Comparison of ENCODE assay signal across 1 cellular context in the genomic region with DNA sequence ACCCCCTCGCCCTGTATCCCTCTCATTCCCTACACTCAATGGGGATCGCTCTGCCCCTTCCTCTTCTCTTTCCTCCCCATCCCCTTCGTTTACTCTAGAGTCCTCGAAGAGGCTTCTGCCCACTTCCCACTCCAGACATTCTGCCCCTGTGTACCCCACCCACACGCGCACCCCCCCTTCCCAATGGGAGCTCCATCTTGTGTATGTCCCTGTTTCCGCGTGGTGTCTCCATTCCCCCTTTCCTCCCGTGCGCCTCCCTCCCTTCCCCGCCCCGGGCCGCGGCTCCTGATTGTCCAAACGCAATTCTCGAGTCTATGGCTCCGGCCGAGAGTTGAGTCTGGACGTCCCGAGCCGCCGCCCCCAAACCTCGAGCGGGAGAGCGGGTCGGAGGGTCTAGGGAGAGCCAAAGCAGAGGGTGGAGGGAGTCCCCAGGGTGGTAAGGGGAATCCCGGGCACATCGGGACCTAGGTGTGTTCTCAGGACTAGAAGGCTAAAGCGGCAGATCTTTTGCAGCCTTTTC.
A peak's percentile ranks its signal among the peaks of the same experiment; 100 is the strongest.
TF ChIP-seq lines count a peak whose summit lies in the region.

No MANE protein-coding gene starts in this region.

TF ChIP-seq in K562, 482 proteins besides CTCF, POLR2A, EP300 and RAD21 (continued from another document and continues in another):
- TF ChIP-seq, protein P1, sequence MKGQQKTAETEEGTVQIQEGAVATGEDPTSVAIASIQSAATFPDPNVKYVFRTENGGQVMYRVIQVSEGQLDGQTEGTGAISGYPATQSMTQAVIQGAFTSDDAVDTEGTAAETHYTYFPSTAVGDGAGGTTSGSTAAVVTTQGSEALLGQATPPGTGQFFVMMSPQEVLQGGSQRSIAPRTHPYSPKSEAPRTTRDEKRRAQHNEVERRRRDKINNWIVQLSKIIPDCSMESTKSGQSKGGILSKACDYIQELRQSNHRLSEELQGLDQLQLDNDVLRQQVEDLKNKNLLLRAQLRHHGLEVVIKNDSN (CRISPR knock-in tag; IDR thresholded peaks at IDR 0.05): no peak
- TF ChIP-seq MCM3 (IDR thresholded peaks at IDR 0.05) (no peak), CEBPG (CRISPR knock-in tag; IDR thresholded peaks at IDR 0.05) (no peak), CEBPG (tag; conservative IDR thresholded peaks at IDR 0.05 in 1 of 2, IDR thresholded peaks at IDR 0.05 in 1 of 2) (no peak), ZNF511 (CRISPR knock-in tag; IDR thresholded peaks at IDR 0.05) (no peak), ZMIZ1 (IDR thresholded peaks at IDR 0.05; ENCODE audit: low read depth in 2 of 2, low read length in 2 of 2) (no peak), POLR2AphosphoS2 (IDR thresholded peaks at IDR 0.05; ENCODE audit: low read length) (peak; percentile 0; the same call in 1 of the 2 replicates), NR4A1 (CRISPR knock-in tag; IDR thresholded peaks at IDR 0.05) (no peak), NR4A1 (tag; IDR thresholded peaks at IDR 0.05) (no peak), FOXP1 (CRISPR knock-in tag; IDR thresholded peaks at IDR 0.05) (peak; percentile 54; the same call in 1 of the 2 replicates), SIN3A (IDR thresholded peaks at IDR 0.05; ENCODE audit: borderline replicate concordance in 2 of 2, control insufficient read depth in 1 of 2, low read depth in 2 of 2, low read length in 2 of 2) (no peak), ZBTB49 (CRISPR knock-in tag; IDR thresholded peaks at IDR 0.05; ENCODE audit: borderline replicate concordance) (no peak; the same call in 1 of the 2 replicates), CHD1 (IDR thresholded peaks at IDR 0.05; ENCODE audit: low read length) (peak; percentile 92), ZNF347 (CRISPR knock-in tag; IDR thresholded peaks at IDR 0.05; ENCODE audit: low read depth) (no peak), TBL1XR1 (IDR thresholded peaks at IDR 0.05; ENCODE audit: low read length in 2 of 2) (no peak), CLOCK (CRISPR knock-in tag; IDR thresholded peaks at IDR 0.05; ENCODE audit: borderline replicate concordance) (no peak), UBTF (IDR thresholded peaks at IDR 0.05; ENCODE audit: borderline replicate concordance in 1 of 2, low read depth in 2 of 2, low read length in 2 of 2) (peak; percentile 81 to 86; a peak in 3 of 4 replicates), HMGXB4 (CRISPR knock-in tag; IDR thresholded peaks at IDR 0.05) (no peak), ZNF133 (CRISPR knock-in tag; IDR thresholded peaks at IDR 0.05) (no peak), PRMT5 (CRISPR knock-in tag; IDR thresholded peaks at IDR 0.05) (no peak), ZNF146 (CRISPR knock-in tag; IDR thresholded peaks at IDR 0.05; ENCODE audit: unreplicated experiment) (no peak), NEUROD1 (IDR thresholded peaks at IDR 0.05; ENCODE audit: borderline replicate concordance, low read depth, low read length, partially characterized antibody) (no peak), SOX6 (IDR thresholded peaks at IDR 0.05) (no peak), CBX1 (IDR thresholded peaks at IDR 0.05; ENCODE audit: low read depth) (no peak), ZFP30 (CRISPR knock-in tag; IDR thresholded peaks at IDR 0.05; ENCODE audit: borderline replicate concordance) (no peak), PHF21A (IDR thresholded peaks at IDR 0.05; ENCODE audit: borderline replicate concordance, low read depth) (no peak)
- TF ChIP-seq, protein P2, sequence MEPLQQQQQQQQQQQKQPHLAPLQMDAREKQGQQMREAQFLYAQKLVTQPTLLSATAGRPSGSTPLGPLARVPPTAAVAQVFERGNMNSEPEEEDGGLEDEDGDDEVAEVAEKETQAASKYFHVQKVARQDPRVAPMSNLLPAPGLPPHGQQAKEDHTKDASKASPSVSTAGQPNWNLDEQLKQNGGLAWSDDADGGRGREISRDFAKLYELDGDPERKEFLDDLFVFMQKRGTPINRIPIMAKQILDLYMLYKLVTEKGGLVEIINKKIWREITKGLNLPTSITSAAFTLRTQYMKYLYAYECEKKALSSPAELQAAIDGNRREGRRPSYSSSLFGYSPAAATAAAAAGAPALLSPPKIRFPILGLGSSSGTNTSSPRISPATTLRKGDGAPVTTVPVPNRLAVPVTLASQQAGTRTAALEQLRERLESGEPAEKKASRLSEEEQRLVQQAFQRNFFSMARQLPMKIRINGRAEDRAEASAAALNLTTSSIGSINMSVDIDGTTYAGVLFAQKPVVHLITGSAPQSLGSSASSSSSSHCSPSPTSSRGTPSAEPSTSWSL (CRISPR knock-in tag; IDR thresholded peaks at IDR 0.05; ENCODE audit: borderline replicate concordance): no peak
- TF ChIP-seq, protein P3, sequence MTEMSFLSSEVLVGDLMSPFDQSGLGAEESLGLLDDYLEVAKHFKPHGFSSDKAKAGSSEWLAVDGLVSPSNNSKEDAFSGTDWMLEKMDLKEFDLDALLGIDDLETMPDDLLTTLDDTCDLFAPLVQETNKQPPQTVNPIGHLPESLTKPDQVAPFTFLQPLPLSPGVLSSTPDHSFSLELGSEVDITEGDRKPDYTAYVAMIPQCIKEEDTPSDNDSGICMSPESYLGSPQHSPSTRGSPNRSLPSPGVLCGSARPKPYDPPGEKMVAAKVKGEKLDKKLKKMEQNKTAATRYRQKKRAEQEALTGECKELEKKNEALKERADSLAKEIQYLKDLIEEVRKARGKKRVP (CRISPR knock-in tag; IDR thresholded peaks at IDR 0.05): no peak
- TF ChIP-seq, protein P4, sequence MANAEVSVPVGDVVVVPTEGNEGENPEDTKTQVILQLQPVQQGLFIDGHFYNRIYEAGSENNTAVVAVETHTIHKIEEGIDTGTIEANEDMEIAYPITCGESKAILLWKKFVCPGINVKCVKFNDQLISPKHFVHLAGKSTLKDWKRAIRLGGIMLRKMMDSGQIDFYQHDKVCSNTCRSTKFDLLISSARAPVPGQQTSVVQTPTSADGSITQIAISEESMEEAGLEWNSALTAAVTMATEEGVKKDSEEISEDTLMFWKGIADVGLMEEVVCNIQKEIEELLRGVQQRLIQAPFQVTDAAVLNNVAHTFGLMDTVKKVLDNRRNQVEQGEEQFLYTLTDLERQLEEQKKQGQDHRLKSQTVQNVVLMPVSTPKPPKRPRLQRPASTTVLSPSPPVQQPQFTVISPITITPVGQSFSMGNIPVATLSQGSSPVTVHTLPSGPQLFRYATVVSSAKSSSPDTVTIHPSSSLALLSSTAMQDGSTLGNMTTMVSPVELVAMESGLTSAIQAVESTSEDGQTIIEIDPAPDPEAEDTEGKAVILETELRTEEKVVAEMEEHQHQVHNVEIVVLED (CRISPR knock-in tag; IDR thresholded peaks at IDR 0.05): 0 out of 2 replicates have a peak, but pooled peaks have one; percentile 15
- TF ChIP-seq, protein P5, sequence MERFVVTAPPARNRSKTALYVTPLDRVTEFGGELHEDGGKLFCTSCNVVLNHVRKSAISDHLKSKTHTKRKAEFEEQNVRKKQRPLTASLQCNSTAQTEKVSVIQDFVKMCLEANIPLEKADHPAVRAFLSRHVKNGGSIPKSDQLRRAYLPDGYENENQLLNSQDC (CRISPR knock-in tag; IDR thresholded peaks at IDR 0.05): no peak
- TF ChIP-seq, protein P6, sequence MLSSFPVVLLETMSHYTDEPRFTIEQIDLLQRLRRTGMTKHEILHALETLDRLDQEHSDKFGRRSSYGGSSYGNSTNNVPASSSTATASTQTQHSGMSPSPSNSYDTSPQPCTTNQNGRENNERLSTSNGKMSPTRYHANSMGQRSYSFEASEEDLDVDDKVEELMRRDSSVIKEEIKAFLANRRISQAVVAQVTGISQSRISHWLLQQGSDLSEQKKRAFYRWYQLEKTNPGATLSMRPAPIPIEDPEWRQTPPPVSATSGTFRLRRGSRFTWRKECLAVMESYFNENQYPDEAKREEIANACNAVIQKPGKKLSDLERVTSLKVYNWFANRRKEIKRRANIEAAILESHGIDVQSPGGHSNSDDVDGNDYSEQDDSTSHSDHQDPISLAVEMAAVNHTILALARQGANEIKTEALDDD (IDR thresholded peaks at IDR 0.05): no peak
